In genomic region chr3:196207833-196208607, GRCh38 we compare ENCODE assay signal across 8 cellular contexts. TPM values are rescaled to one million over a fixed set of nuclear protein-coding genes. Genes with fewer than 3 reads are reported as not detected.
DNase-seq lines count a peak whose midpoint lies in the region; ATAC-seq and TF ChIP-seq lines count a peak whose summit lies in the region.

No MANE protein-coding gene starts in this region.

- H3K4me1 ChIP-seq in ACC112 (ENCODE audit: control insufficient read depth, insufficient read depth, low read length, unreplicated experiment) (no peaks in the 10 kb centered on the region), mucosa of rectum (ENCODE audit: control insufficient read depth in 2 of 2, insufficient read depth in 2 of 2, low read length in 2 of 2) (peaks cover 0 to 2% of the 10 kb centered on the region in 2 donors), thoracic aorta (ENCODE audit: control insufficient read depth in 1 of 2, low read depth in 2 of 2) (no peaks in the 10 kb centered on the region)

- TF ChIP-seq CTCF in thoracic aorta (IDR thresholded peaks at IDR 0.05) = no peak

- H3K27me3 ChIP-seq in ACC112 (ENCODE audit: insufficient read depth, low read length) (no peaks in the 10 kb centered on the region), mucosa of rectum (ENCODE audit: control insufficient read depth in 2 of 2, insufficient read depth in 2 of 2, low read length in 2 of 2) (peaks cover 0 to 3% of the 10 kb centered on the region in 2 donors), thoracic aorta (replicated peaks; ENCODE audit: insufficient read depth) (peaks cover 4% of the 10 kb centered on the region)

- H3K27ac ChIP-seq in ACC112 (ENCODE audit: low read depth, low read length) (no peak overlapping the region), mucosa of rectum (ENCODE audit: low read depth in 2 of 2, low read length in 2 of 2) (no peak overlapping the region), thoracic aorta (no peak overlapping the region)

- H3K36me3 ChIP-seq in ACC112 (ENCODE audit: insufficient read depth, low read length) (no peaks in the 10 kb centered on the region), mucosa of rectum (ENCODE audit: control insufficient read depth in 2 of 2, insufficient read depth in 2 of 2, low read length in 2 of 2) (no peaks in the 10 kb centered on the region), thoracic aorta (no peaks in the 10 kb centered on the region)

- H2AFZ ChIP-seq in ACC112 (ENCODE audit: low read length, unreplicated experiment) = peak overlapping the region; percentile 89

- peak overlapping the region; percentile 74 for H3K4me3 ChIP-seq in ACC112 (ENCODE audit: low read depth, low read length)
- H3K4me3 ChIP-seq in mucosa of rectum (ENCODE audit: low read length in 2 of 2) = peak overlapping the region; percentile 44 to 62
- peak overlapping the region; percentile 63 for H3K4me3 ChIP-seq in thoracic aorta

- H3K79me2 ChIP-seq in ACC112 (ENCODE audit: control insufficient read depth, insufficient read depth, low read length, unreplicated experiment) = no peaks in the 10 kb centered on the region

- ATAC-seq in thoracic aorta (ENCODE audit: insufficient number of reproducible peaks, low FRiP score, low read depth) = no peak

- no peaks in the 10 kb centered on the region for H3K9me3 ChIP-seq in mucosa of rectum (ENCODE audit: control insufficient read depth in 2 of 2, low read length in 2 of 2)
- no peaks in the 10 kb centered on the region for H3K9me3 ChIP-seq in thoracic aorta

- peak; percentile 88 for DNase-seq in HuH-7.5 (ENCODE audit: low spot score)
- peak; percentile 61 to 67 for DNase-seq in activated CD4-positive, alpha-beta T cell treated with anti-CD3 and anti-CD28 coated beads for 4 hours
- DNase-seq in ecto neural progenitor cell (ENCODE audit: low spot score) = peak; percentile 82
- no peak for DNase-seq in thoracic aorta (ENCODE audit: low spot score)
- no peak for DNase-seq in MV-4-11 (lab: John Stamatoyannopoulos, UW)
- DNase-seq in KG1 (lab: John Stamatoyannopoulos, UW) = no peak

- no peak overlapping the region for H3K9ac ChIP-seq in mucosa of rectum (ENCODE audit: low read depth in 1 of 2, low read length in 2 of 2)

RNA-seq across cellular contexts. Expression of gene ZDHHC19, which starts 3.2 kb away (rescaled TPM):
- under 1 TPM in 1 of 2 donors, not detected in 1; 0.42 TPM for total RNA-seq in thoracic aorta

RNA-seq across cellular contexts. Expression of gene SLC51A, which starts 8.3 kb away (rescaled TPM):
- total RNA-seq in thoracic aorta = not detected

Comparison
In these comparisons a context has a peak if more than half of its experiments do, and no peak if none do; other contexts are left out.
1. DNase-seq: peak in HuH-7.5 (single experiment), activated CD4-positive, alpha-beta T cell treated with anti-CD3 and anti-CD28 coated beads for 4 hours (2 of 2) and ecto neural progenitor cell (single experiment); none in thoracic aorta (single experiment), MV-4-11 (single experiment) and KG1 (single experiment).
2. Peak in every context shown above with its lines, with median percentiles within 50 percentile points of each other: H3K4me3 ChIP-seq.